31 cellular contexts compared by ENCODE assay signal in the genomic region with DNA sequence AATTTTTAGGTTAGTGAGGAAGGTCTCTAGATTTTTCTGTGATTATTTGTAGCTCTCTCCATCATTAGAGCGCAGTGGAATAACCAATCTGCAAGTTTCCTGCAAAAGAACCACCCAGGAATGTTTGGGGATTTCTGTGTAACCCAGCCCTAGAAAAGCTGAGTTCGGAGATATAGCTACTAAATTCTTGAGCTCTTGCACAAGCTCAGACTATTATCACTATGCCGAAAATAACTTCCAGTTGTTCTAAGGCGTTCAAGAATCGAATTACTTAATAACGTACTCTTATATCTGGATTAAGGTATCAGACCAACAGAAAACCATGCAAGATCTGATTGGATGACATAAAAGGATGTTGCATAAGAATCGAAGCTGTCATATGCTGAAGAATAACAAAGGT. TPM values are rescaled to one million over a fixed set of nuclear protein-coding genes. Genes with fewer than 3 reads are reported as not detected.
A peak's percentile ranks its signal among the peaks of the same experiment; 100 is the strongest.
DNase-seq lines count a peak whose midpoint lies in the region; ATAC-seq and TF ChIP-seq lines count a peak whose summit lies in the region.
"Had no signal": no experiment of that assay in that cellular context is flagged by ENCODE, and none has a peak within 500 bp of the region (broad histone marks: within the 10 kb centered on the region; RNA-seq: fewer than 3 reads in every experiment).

No MANE protein-coding gene starts in this region.

- ATAC-seq in RWPE2 (ENCODE audit: low read depth) (no peak), GM21526 (IDR thresholded peaks at IDR 0.05; ENCODE audit: low FRiP score, unreplicated experiment) (no peak)
- ATAC-seq: activated CD4-positive, alpha-beta T cell treated with anti-CD3 and anti-CD28 coated beads for 36 hours; activated CD8-positive, alpha-beta T cell treated with anti-CD3 and anti-CD28 coated beads, Interleukin-2, amount 10 ng/mL, durations not matched to agents 7 days and 5 days; activated T-helper 17 cell treated with anti-CD3 and anti-CD28 coated beads, Interleukin-2, amount 50 U/mL, for 72 hours; effector memory CD8-positive, alpha-beta T cell; gastroesophageal sphincter; mucosa of descending colon; stimulated activated naive CD8-positive, alpha-beta T cell treated with anti-CD3 and anti-CD28 coated beads, Interleukin-15, Interleukin-2, amounts not matched to agents 100 U/mL and 50 U/mL, for 24 hours had no signal

- H3K4me1 ChIP-seq in RWPE2 (ENCODE audit: insufficient read depth, poor library complexity, severe bottlenecking): peaks cover 18% of the 10 kb centered on the region
- H3K4me1 ChIP-seq: colonic mucosa had no signal

- H3K36me3 Mint-ChIP-seq in nephron (ENCODE audit: low read depth): no peaks in the 10 kb centered on the region

- TF ChIP-seq CTCF in AG10803 (conservative IDR thresholded peaks at IDR 0.05; ENCODE audit: low read length) (no peak), RWPE2 (IDR thresholded peaks at IDR 0.05; ENCODE audit: poor library complexity, severe bottlenecking) (no peak), nephron (IDR thresholded peaks at IDR 0.05; ENCODE audit: unreplicated experiment in 3 of 3) (no peak)

- no peaks in the 10 kb centered on the region for H3K36me3 ChIP-seq in RWPE2 (ENCODE audit: low read depth)
- H3K36me3 ChIP-seq: BLaER1, colonic mucosa, gastroesophageal sphincter, HAP-1 had no signal

- H3K4me3 Mint-ChIP-seq in nephron: no peak overlapping the region
- H3K4me3 Mint-ChIP-seq: activated CD4-positive, alpha-beta T cell treated with anti-CD3 and anti-CD28 coated beads for 36 hours; activated CD8-positive, alpha-beta T cell treated with anti-CD3 and anti-CD28 coated beads, Interleukin-2, amount 10 ng/mL, durations not matched to agents 7 days and 5 days; activated T-helper 17 cell treated with anti-CD3 and anti-CD28 coated beads, Interleukin-2, amount 50 U/mL, for 72 hours; effector memory CD8-positive, alpha-beta T cell; nephron progenitor cell; T-helper 2 cell treated with Interferon-gamma antibody and Interleukin-4, amounts not matched to agents 5 μg/mL and 100 μg/mL, for 36 hours had no signal

- DNase-seq in AG10803 (ENCODE audit: low read depth) (peak; percentile 46), RWPE2 (ENCODE audit: low spot score) (no peak), fibroblast of gingiva (ENCODE audit: low read depth) (peak; percentile 14), posterior vena cava (ENCODE audit: low spot score) (no peak), HEK293T (ENCODE audit: extremely low spot score) (no peak), GM19238 (ENCODE audit: insufficient read length, low spot score) (no peak)
- DNase-seq: activated CD4-positive, alpha-beta T cell treated with anti-CD3 and anti-CD28 coated beads for 36 hours; activated CD8-positive, alpha-beta T cell treated with anti-CD3 and anti-CD28 coated beads, Interleukin-2, amount 10 ng/mL, durations not matched to agents 7 days and 5 days; activated naive CD4-positive, alpha-beta T cell treated with anti-CD3 and anti-CD28 coated beads, Interleukin-2, amount 50 U/mL, for 16 hours; amygdala; colonic mucosa; DMS153; effector memory CD8-positive, alpha-beta T cell; Karpas-422; mucosa of descending colon; NCI-H1436 treated with DMSO at 0.1 percent for 48 hours; NCI-H2081 treated with DMSO at 0.1 percent for 48 hours; NCI-H2227 treated with DMSO at 0.1 percent for 48 hours; NCI-H526; nephron progenitor cell; OCI-M1; stimulated activated naive CD8-positive, alpha-beta T cell treated with anti-CD3 and anti-CD28 coated beads, Interleukin-15, Interleukin-2, amounts not matched to agents 100 U/mL and 50 U/mL, for 24 hours; testis had no signal

- peaks cover 30% of the 10 kb centered on the region for H3K4me1 Mint-ChIP-seq in nephron
- H3K4me1 Mint-ChIP-seq: activated T-helper 17 cell treated with anti-CD3 and anti-CD28 coated beads, Interleukin-2, amount 50 U/mL, for 72 hours had no signal

- peak overlapping the region in 2 of 3 experiments; percentile 47 to 91 for H3K27ac Mint-ChIP-seq in nephron
- H3K27ac Mint-ChIP-seq: activated CD4-positive, alpha-beta T cell treated with anti-CD3 and anti-CD28 coated beads for 36 hours; activated CD8-positive, alpha-beta T cell treated with anti-CD3 and anti-CD28 coated beads, Interleukin-2, amount 10 ng/mL, durations not matched to agents 7 days and 5 days; activated T-helper 17 cell treated with anti-CD3 and anti-CD28 coated beads, Interleukin-2, amount 50 U/mL, for 72 hours; effector memory CD8-positive, alpha-beta T cell; nephron progenitor cell; T-helper 2 cell treated with Interferon-gamma antibody and Interleukin-4, amounts not matched to agents 5 μg/mL and 100 μg/mL, for 36 hours had no signal

- intact Hi-C loops in posterior vena cava (cut with DNase I): no loop called here

- H3K9me3 ChIP-seq in RWPE2 (ENCODE audit: severe bottlenecking): no peaks in the 10 kb centered on the region
- H3K9me3 ChIP-seq: BLaER1, colonic mucosa, gastroesophageal sphincter, HAP-1, mucosa of descending colon, testis had no signal

- peak overlapping the region; percentile 9 for H3K27ac ChIP-seq in RWPE2 (ENCODE audit: poor library complexity, severe bottlenecking)
- H3K27ac ChIP-seq: BLaER1, colonic mucosa, testis had no signal

- H3K27me3 Mint-ChIP-seq in nephron (ENCODE audit: low read depth): peaks cover 3% of the 10 kb centered on the region

- CTCF ChIA-PET in HEK293T (lab: Yijun Ruan, JAX): no interaction called here

- H3K4me3 ChIP-seq in AG10803 (ENCODE audit: low read length) (no peak overlapping the region), RWPE2 (ENCODE audit: severe bottlenecking) (no peak overlapping the region)
- H3K4me3 ChIP-seq: BLaER1, colonic mucosa, gastroesophageal sphincter, HAP-1, mucosa of descending colon, smooth muscle cell, testis had no signal

- no peaks in the 10 kb centered on the region for H3K9me3 Mint-ChIP-seq in nephron
- H3K9me3 Mint-ChIP-seq: activated T-helper 17 cell treated with anti-CD3 and anti-CD28 coated beads, Interleukin-2, amount 50 U/mL, for 72 hours; effector memory CD8-positive, alpha-beta T cell; T-helper 2 cell treated with Interferon-gamma antibody and Interleukin-4, amounts not matched to agents 5 μg/mL and 100 μg/mL, for 36 hours had no signal

- H3K27me3 ChIP-seq in RWPE2 (ENCODE audit: insufficient read depth, poor library complexity, severe bottlenecking): no peaks in the 10 kb centered on the region
- H3K27me3 ChIP-seq: BLaER1, colonic mucosa, gastroesophageal sphincter, testis had no signal

- POLR2A ChIA-PET in HEK293T (lab: Yijun Ruan, JAX): interaction anchor here (1.2 kb wide), 1 partner anchor 56 kb away, joined by 4 read pairs; no protein-coding TSS in a partner anchor

TF ChIP-seq in HEK293T, 16 proteins besides CTCF, POLR2A, EP300 and RAD21:
- TF ChIP-seq ELF4 (IDR thresholded peaks at IDR 0.05) (no peak), ARNT (IDR thresholded peaks at IDR 0.05) (no peak), ZNF384 (IDR thresholded peaks at IDR 0.05) (no peak), FOXM1 (IDR thresholded peaks at IDR 0.05; ENCODE audit: borderline replicate concordance) (no peak), NFRKB (IDR thresholded peaks at IDR 0.05) (no peak), CTBP1 (IDR thresholded peaks at IDR 0.05; ENCODE audit: borderline replicate concordance) (no peak), HDGF (IDR thresholded peaks at IDR 0.05; ENCODE audit: borderline replicate concordance) (no peak), BHLHE40 (IDR thresholded peaks at IDR 0.05; ENCODE audit: borderline replicate concordance) (no peak), FOXA1 (IDR thresholded peaks at IDR 0.05) (no peak), L3MBTL2 (conservative IDR thresholded peaks at IDR 0.05) (no peak), SUZ12 (IDR thresholded peaks at IDR 0.05) (no peak), FOXK2 (IDR thresholded peaks at IDR 0.05) (no peak), LEF1 (IDR thresholded peaks at IDR 0.05; ENCODE audit: borderline replicate concordance) (no peak), TARDBP (IDR thresholded peaks at IDR 0.05) (no peak), SP1 (IDR thresholded peaks at IDR 0.05) (no peak)
- TF ChIP-seq, protein P1, sequence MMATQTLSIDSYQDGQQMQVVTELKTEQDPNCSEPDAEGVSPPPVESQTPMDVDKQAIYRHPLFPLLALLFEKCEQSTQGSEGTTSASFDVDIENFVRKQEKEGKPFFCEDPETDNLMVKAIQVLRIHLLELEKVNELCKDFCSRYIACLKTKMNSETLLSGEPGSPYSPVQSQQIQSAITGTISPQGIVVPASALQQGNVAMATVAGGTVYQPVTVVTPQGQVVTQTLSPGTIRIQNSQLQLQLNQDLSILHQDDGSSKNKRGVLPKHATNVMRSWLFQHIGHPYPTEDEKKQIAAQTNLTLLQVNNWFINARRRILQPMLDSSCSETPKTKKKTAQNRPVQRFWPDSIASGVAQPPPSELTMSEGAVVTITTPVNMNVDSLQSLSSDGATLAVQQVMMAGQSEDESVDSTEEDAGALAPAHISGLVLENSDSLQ (IDR thresholded peaks at IDR 0.05): no peak

RNA-seq across cellular contexts. Expression of a gene that starts 7.6 kb away (rescaled TPM):
- total RNA-seq in posterior vena cava: 1 to 10 TPM; 1.7 to 2.9 TPM
- total RNA-seq: activated CD8-positive, alpha-beta T cell treated with anti-CD3 and anti-CD28 coated beads, Interleukin-2, amount 10 ng/mL, durations not matched to agents 7 days and 5 days had no signal

Comparison
In these comparisons a context has a peak if more than half of its experiments do, and no peak if none do; other contexts are left out.
1. DNase-seq: peak in AG10803 (single experiment) and fibroblast of gingiva (single experiment); none in RWPE2 (single experiment), posterior vena cava (single experiment), HEK293T (single experiment) and GM19238 (single experiment).